1 cellular context compared by ENCODE assay signal in genomic region chr2:173989886-173990744, GRCh38.
TF ChIP-seq lines count a peak whose summit lies in the region.

No MANE protein-coding gene starts in this region.

TF ChIP-seq in K562, 482 proteins besides CTCF, POLR2A, EP300 and RAD21:
- TF ChIP-seq NFATC3 (IDR thresholded peaks at IDR 0.05) (no peak), TCF3 (CRISPR knock-in tag; IDR thresholded peaks at IDR 0.05) (peak; percentile 12; the same call in 1 of the 2 replicates), CBFA2T3 (IDR thresholded peaks at IDR 0.05) (peak; percentile 31; the same call in 1 of the 2 replicates), ZNF41 (CRISPR knock-in tag; conservative IDR thresholded peaks at IDR 0.05) (no peak), ZNF699 (CRISPR knock-in tag; IDR thresholded peaks at IDR 0.05; ENCODE audit: insufficient replicate concordance) (no peak), GTF2E2 (tag; IDR thresholded peaks at IDR 0.05) (no peak)
- TF ChIP-seq, protein P1, sequence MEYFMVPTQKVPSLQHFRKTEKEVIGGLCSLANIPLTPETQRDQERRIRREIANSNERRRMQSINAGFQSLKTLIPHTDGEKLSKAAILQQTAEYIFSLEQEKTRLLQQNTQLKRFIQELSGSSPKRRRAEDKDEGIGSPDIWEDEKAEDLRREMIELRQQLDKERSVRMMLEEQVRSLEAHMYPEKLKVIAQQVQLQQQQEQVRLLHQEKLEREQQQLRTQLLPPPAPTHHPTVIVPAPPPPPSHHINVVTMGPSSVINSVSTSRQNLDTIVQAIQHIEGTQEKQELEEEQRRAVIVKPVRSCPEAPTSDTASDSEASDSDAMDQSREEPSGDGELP (CRISPR knock-in tag; IDR thresholded peaks at IDR 0.05; ENCODE audit: borderline replicate concordance), result peak; percentile 53; the same call in 1 of the 2 replicates
- TF ChIP-seq, protein P2, sequence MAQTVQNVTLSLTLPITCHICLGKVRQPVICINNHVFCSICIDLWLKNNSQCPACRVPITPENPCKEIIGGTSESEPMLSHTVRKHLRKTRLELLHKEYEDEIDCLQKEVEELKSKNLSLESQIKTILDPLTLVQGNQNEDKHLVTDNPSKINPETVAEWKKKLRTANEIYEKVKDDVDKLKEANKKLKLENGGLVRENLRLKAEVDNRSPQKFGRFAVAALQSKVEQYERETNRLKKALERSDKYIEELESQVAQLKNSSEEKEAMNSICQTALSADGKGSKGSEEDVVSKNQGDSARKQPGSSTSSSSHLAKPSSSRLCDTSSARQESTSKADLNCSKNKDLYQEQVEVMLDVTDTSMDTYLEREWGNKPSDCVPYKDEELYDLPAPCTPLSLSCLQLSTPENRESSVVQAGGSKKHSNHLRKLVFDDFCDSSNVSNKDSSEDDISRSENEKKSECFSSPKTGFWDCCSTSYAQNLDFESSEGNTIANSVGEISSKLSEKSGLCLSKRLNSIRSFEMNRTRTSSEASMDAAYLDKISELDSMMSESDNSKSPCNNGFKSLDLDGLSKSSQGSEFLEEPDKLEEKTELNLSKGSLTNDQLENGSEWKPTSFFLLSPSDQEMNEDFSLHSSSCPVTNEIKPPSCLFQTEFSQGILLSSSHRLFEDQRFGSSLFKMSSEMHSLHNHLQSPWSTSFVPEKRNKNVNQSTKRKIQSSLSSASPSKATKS (CRISPR knock-in tag; IDR thresholded peaks at IDR 0.05), result no peak
